ENCODE assay signal across 17 cellular contexts in genomic region chr3:101703169-101703568, GRCh38. TPM values are rescaled to one million over a fixed set of nuclear protein-coding genes. Genes with fewer than 3 reads are reported as not detected.
DNase-seq lines count a peak whose midpoint lies in the region; ATAC-seq and TF ChIP-seq lines count a peak whose summit lies in the region.
"Had no signal": no experiment of that assay in that cellular context is flagged by ENCODE, and none has a peak within 500 bp of the region (broad histone marks: within the 10 kb centered on the region; RNA-seq: fewer than 3 reads in every experiment).

No MANE protein-coding gene starts in this region.

- no peak overlapping the region for H2AFZ ChIP-seq in smooth muscle cell (ENCODE audit: low read depth)

- DNase-seq in HCEC 1CT, result peak; percentile 18
- no peak for DNase-seq in Panc1 (ENCODE audit: low read depth, low spot score)
- peak; percentile 90 for DNase-seq in epithelial cell of esophagus (ENCODE audit: low read depth)
- no peak for DNase-seq in smooth muscle cell (lab: John Stamatoyannopoulos, UW; ENCODE audit: unreplicated experiment)
- no peak for DNase-seq in NCI-H748 treated with DMSO at 0.1 percent for 48 hours (lab: John Stamatoyannopoulos, UW)
- no peak for DNase-seq in NOMO-1 (lab: John Stamatoyannopoulos, UW; ENCODE audit: unreplicated experiment in 2 of 2)
- DNase-seq in activated gamma-delta T cell (lab: John Stamatoyannopoulos, UW), result no peak
- DNase-seq: activated CD4-positive, alpha-beta memory T cell treated with anti-CD3 and anti-CD28 coated beads for 36 hours; activated effector memory CD4-positive, alpha-beta T cell treated with anti-CD3 and anti-CD28 coated beads, Interleukin-2, amount 50 U/mL, for 16 hours; CD4-positive, CD25-positive, alpha-beta regulatory T cell; DMS 273 treated with DMSO at 0.1 percent for 48 hours; heart right ventricle; NCI-H146; NCI-H510A treated with DMSO at 0.1 percent for 48 hours; psoas muscle had no signal

- H3K27ac ChIP-seq in Panc1 (ENCODE audit: low read length) (no peak overlapping the region), smooth muscle cell (ENCODE audit: low read depth) (peak overlapping the region; percentile 38)
- H3K27ac ChIP-seq: coronary artery, heart right ventricle, psoas muscle had no signal

- no TSS peak for BruUV-seq in Panc1 (replicated peaks; lab: Mats Ljungman, UMichigan)

- 0 out of 2 replicates have a peak, but pooled peaks have one; percentile 13 for ATAC-seq in Panc1
- ATAC-seq in GM19395 (IDR thresholded peaks at IDR 0.05; ENCODE audit: unreplicated experiment), result no peak
- ATAC-seq: heart right ventricle, psoas muscle had no signal

- CTCF ChIA-PET in Panc1 (lab: Charles Lee), result no interaction called here

- no peaks in the 10 kb centered on the region for H3K4me1 ChIP-seq in Panc1 (ENCODE audit: control insufficient read depth, insufficient read depth, low read length)
- no peaks in the 10 kb centered on the region for H3K4me1 ChIP-seq in smooth muscle cell (ENCODE audit: low read depth)
- H3K4me1 ChIP-seq: heart right ventricle, psoas muscle had no signal

- TF ChIP-seq CTCF in Panc1 (IDR thresholded peaks at IDR 0.05) (no peak), epithelial cell of esophagus (IDR thresholded peaks at IDR 0.05; ENCODE audit: insufficient read depth, low read depth, low read length, missing control alignments) (no peak), smooth muscle cell (IDR thresholded peaks at IDR 0.05; ENCODE audit: borderline replicate concordance, insufficient read depth, poor library complexity, severe bottlenecking) (no peak)

- no peaks in the 10 kb centered on the region for H3F3A ChIP-seq in smooth muscle cell (ENCODE audit: low read depth)

- in situ Hi-C loops in Panc1 (cut with HindIII; ENCODE audit: low pct_unique_long_range_greater_than_20kb, low sequenced_read_pairs), result no loop called here

- no peaks in the 10 kb centered on the region for H4K20me1 ChIP-seq in smooth muscle cell (ENCODE audit: low read depth)

- no peaks in the 10 kb centered on the region for H3K27me3 ChIP-seq in Panc1 (ENCODE audit: control insufficient read depth, insufficient read depth, low read length)
- H3K27me3 ChIP-seq in smooth muscle cell (ENCODE audit: low read depth), result no peaks in the 10 kb centered on the region
- H3K27me3 ChIP-seq: heart right ventricle had no signal

- intact Hi-C loops in Panc1 (cut with micrococcal nuclease; ENCODE audit: unreplicated experiment), result no loop called here

- H3K79me2 ChIP-seq in smooth muscle cell (ENCODE audit: low read depth), result no peaks in the 10 kb centered on the region

- WGBS in smooth muscle cell (ENCODE audit: low lambda C conversion rate), result 92% methylated on average over 2 of the region's 2 CpGs

- H3K36me3 ChIP-seq in Panc1 (ENCODE audit: control insufficient read depth, insufficient read depth, low read length), result no peaks in the 10 kb centered on the region
- no peaks in the 10 kb centered on the region for H3K36me3 ChIP-seq in smooth muscle cell (ENCODE audit: low read depth)
- H3K36me3 ChIP-seq: heart right ventricle had no signal

- POLR2A ChIA-PET in Panc1 (lab: Charles Lee), result interaction anchor here (0.6 kb wide), 1 partner anchor 525 kb away, joined by 5 read pairs; no protein-coding TSS in a partner anchor

- no peak overlapping the region for H3K4me2 ChIP-seq in smooth muscle cell

- H3K9ac ChIP-seq in smooth muscle cell (ENCODE audit: low read depth), result no peak overlapping the region

- H3K9me3 ChIP-seq in Panc1 (ENCODE audit: control insufficient read depth, insufficient read depth, low read depth, low read length) (no peaks in the 10 kb centered on the region), smooth muscle cell (replicated peaks; ENCODE audit: low read depth) (no peaks in the 10 kb centered on the region)
- H3K9me3 ChIP-seq: heart right ventricle, psoas muscle had no signal

- H3K4me3 ChIP-seq in Panc1 (ENCODE audit: low read depth in 2 of 2, low read length in 2 of 2) (no peak overlapping the region), epithelial cell of esophagus (ENCODE audit: low read length) (no peak overlapping the region), smooth muscle cell (no peak overlapping the region)
- H3K4me3 ChIP-seq: coronary artery, heart right ventricle, psoas muscle had no signal

RNA-seq across cellular contexts. Expression of gene RPL24, which starts 16.7 kb away (rescaled TPM):
- 1,155 TPM for total RNA-seq in Panc1 (2021; ENCODE audit: unreplicated experiment)
- 1,075 TPM for polyA plus RNA-seq in Panc1 (2012; ENCODE audit: insufficient read length)
- 1,956 and 2,011 TPM in 2 replicates for total RNA-seq in smooth muscle cell
- 452 and 518 TPM in 2 replicates for polyA plus RNA-seq in smooth muscle cell

RNA-seq across cellular contexts. Expression of gene CEP97, which starts 21.2 kb away (rescaled TPM):
- total RNA-seq in Panc1 (2021; ENCODE audit: unreplicated experiment), result 17.4 TPM
- polyA plus RNA-seq in Panc1 (2012; ENCODE audit: insufficient read length), result 8.5 TPM
- total RNA-seq in smooth muscle cell, result 20.8 and 21.2 TPM in 2 replicates
- polyA plus RNA-seq in smooth muscle cell, result 3.5 and 4.3 TPM in 2 replicates

RNA-seq across cellular contexts. Expression of gene ZBTB11, which starts 26.2 kb away (rescaled TPM):
- 20.1 TPM for total RNA-seq in Panc1 (2021; ENCODE audit: unreplicated experiment)
- polyA plus RNA-seq in Panc1 (2012; ENCODE audit: insufficient read length), result 8.8 TPM
- 33.7 and 36.3 TPM in 2 replicates for total RNA-seq in smooth muscle cell
- polyA plus RNA-seq in smooth muscle cell, result 7.6 and 9.1 TPM in 2 replicates

Comparison
In these comparisons a context has a peak if more than half of its experiments do, and no peak if none do; other contexts are left out.
1. DNase-seq: peak in HCEC 1CT (single experiment) and epithelial cell of esophagus (single experiment); none in Panc1 (single experiment), smooth muscle cell (single experiment), NCI-H748 treated with DMSO at 0.1 percent for 48 hours (single experiment), NOMO-1 (0 of 2) and activated gamma-delta T cell (single experiment).